1 cellular context compared by ENCODE assay signal in the genomic region with DNA sequence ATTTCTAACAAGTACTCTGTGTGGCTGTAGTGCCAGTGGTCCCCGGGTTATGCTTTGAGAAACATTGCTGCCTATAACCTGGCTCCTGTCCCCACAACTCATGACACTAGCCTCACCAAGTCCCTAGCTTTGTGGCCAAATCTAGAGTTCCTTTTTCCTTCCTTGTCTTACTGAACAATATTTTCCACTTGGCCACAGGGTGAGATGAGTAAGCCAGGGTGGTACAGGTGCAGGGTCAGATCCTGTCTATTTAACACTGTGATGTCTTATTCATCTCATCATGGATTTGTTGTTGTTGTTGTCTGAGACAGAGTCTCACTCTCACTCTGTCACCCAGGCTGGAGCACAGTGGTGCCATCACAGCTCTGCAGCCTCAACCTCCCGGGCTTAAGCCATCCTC.
TF ChIP-seq lines count a peak whose summit lies in the region.

No MANE protein-coding gene starts in this region.

TF ChIP-seq in HepG2, 621 proteins besides CTCF, POLR2A, EP300 and RAD21:
- TF ChIP-seq KLF16 (CRISPR knock-in tag; IDR thresholded peaks at IDR 0.05) (no peak), ZMYM3 (CRISPR knock-in tag; IDR thresholded peaks at IDR 0.05) (no peak), ZNF235 (CRISPR knock-in tag; IDR thresholded peaks at IDR 0.05; ENCODE audit: borderline replicate concordance) (no peak), TMF1 (CRISPR knock-in tag; IDR thresholded peaks at IDR 0.05; ENCODE audit: low read depth) (no peak), ZNF446 (CRISPR knock-in tag; IDR thresholded peaks at IDR 0.05) (no peak)
- TF ChIP-seq, protein P1, sequence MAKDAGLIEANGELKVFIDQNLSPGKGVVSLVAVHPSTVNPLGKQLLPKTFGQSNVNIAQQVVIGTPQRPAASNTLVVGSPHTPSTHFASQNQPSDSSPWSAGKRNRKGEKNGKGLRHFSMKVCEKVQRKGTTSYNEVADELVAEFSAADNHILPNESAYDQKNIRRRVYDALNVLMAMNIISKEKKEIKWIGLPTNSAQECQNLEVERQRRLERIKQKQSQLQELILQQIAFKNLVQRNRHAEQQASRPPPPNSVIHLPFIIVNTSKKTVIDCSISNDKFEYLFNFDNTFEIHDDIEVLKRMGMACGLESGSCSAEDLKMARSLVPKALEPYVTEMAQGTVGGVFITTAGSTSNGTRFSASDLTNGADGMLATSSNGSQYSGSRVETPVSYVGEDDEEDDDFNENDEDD (CRISPR knock-in tag; IDR thresholded peaks at IDR 0.05; ENCODE audit: borderline replicate concordance) = no peak
- TF ChIP-seq, protein P2, sequence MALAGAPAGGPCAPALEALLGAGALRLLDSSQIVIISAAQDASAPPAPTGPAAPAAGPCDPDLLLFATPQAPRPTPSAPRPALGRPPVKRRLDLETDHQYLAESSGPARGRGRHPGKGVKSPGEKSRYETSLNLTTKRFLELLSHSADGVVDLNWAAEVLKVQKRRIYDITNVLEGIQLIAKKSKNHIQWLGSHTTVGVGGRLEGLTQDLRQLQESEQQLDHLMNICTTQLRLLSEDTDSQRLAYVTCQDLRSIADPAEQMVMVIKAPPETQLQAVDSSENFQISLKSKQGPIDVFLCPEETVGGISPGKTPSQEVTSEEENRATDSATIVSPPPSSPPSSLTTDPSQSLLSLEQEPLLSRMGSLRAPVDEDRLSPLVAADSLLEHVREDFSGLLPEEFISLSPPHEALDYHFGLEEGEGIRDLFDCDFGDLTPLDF (CRISPR knock-in tag; IDR thresholded peaks at IDR 0.05) = no peak
